ENCODE assay signal across 2 cellular contexts in genomic region chr1:52487632-52488031, GRCh38.
TF ChIP-seq lines count a peak whose summit lies in the region.

No MANE protein-coding gene starts in this region.

TF ChIP-seq in HepG2, 621 proteins besides CTCF, POLR2A, EP300 and RAD21:
- TF ChIP-seq MAFF (IDR thresholded peaks at IDR 0.05; ENCODE audit: low read depth, low read length) (peak; percentile 55; the same call in 1 of the 2 replicates), ZKSCAN1 (IDR thresholded peaks at IDR 0.05; ENCODE audit: low read length) (peak; percentile 85), NKX3-1 (CRISPR knock-in tag; IDR thresholded peaks at IDR 0.05) (no peak), RNF2 (conservative IDR thresholded peaks at IDR 0.05; ENCODE audit: low read depth) (no peak), PAWR (CRISPR knock-in tag; IDR thresholded peaks at IDR 0.05; ENCODE audit: borderline replicate concordance) (no peak), MAFK (conservative IDR thresholded peaks at IDR 0.05 in 1 of 2, IDR thresholded peaks at IDR 0.05 in 1 of 2; ENCODE audit: low read length in 2 of 2) (peak; percentile 59 to 77; a peak in 3 of 4 replicates)
TF ChIP-seq in HepG2: peak in this region for 3.

TF ChIP-seq in GM12878, 131 proteins besides CTCF, POLR2A, EP300 and RAD21:
- no peak for TF ChIP-seq SREBF1 (IDR thresholded peaks at IDR 0.05; ENCODE audit: low read length)
- no peak for TF ChIP-seq SMAD5 (IDR thresholded peaks at IDR 0.05; ENCODE audit: low read depth)
TF ChIP-seq in GM12878: peak in this region for 0.
